Comparison of ENCODE assay signal across 8 cellular contexts in genomic region chr1:45011837-45012638, GRCh38. TPM values are rescaled to one million over a fixed set of nuclear protein-coding genes. Genes with fewer than 3 reads are reported as not detected.
A peak's percentile ranks its signal among the peaks of the same experiment; 100 is the strongest.
DNase-seq lines count a peak whose midpoint lies in the region; ATAC-seq and TF ChIP-seq lines count a peak whose summit lies in the region.

UROD (plus strand) TSS chr1:45012254; CDS start chr1:45012266, 12 bp downstream.

- H3K27me3 ChIP-seq in colonic mucosa (no peaks in the 10 kb centered on the region), layer of hippocampus (ENCODE audit: control insufficient read depth, insufficient read depth, low read length) (no peaks in the 10 kb centered on the region)

- intact Hi-C loops in colonic mucosa (cut with DNase I) = loop anchor here (5.0 kb wide), 1 partner anchor 480 kb away; the partner anchor contains the start of gene TESK2

- peak within 1 kb of the TSS; percentile 93 for H3K4me3 ChIP-seq in AG10803 (ENCODE audit: low read length)
- H3K4me3 ChIP-seq in colonic mucosa = peak within 1 kb of the TSS; percentile 90

- H3K36me3 ChIP-seq in colonic mucosa = peaks cover 21% of the 10 kb centered on the region

- DNase-seq in AG10803 (ENCODE audit: low read depth) (peak; percentile 95), NCI-H524 (lab: John Stamatoyannopoulos, UW) (peak; percentile 85 to 95), colonic mucosa (peak; percentile 93)
- DNase-seq in activated CD4-positive, alpha-beta T cell treated with anti-CD3 and anti-CD28 coated beads for 48 hours = peak; percentile 96
- peak; percentile 73 to 82 for DNase-seq in stimulated activated CD4-positive, alpha-beta T cell treated with anti-CD3 and anti-CD28 coated beads, Interleukin-1b, Interleukin-23, amount 100 ng/mL, for 4 hours (ENCODE audit: low read depth in 2 of 2)

- TF ChIP-seq CTCF in AG10803 (conservative IDR thresholded peaks at IDR 0.05; ENCODE audit: low read length) (no peak), colonic mucosa (IDR thresholded peaks at IDR 0.05) (no peak)

- peaks cover 12% of the 10 kb centered on the region for H3K4me1 ChIP-seq in colonic mucosa

- peak; percentile 69 for ATAC-seq in GM19043 (IDR thresholded peaks at IDR 0.05; ENCODE audit: low read depth, unreplicated experiment)
- ATAC-seq in HG03442 (IDR thresholded peaks at IDR 0.05; ENCODE audit: unreplicated experiment) = peak; percentile 69

- H3K9me3 ChIP-seq in colonic mucosa = no peaks in the 10 kb centered on the region

- H3K27ac ChIP-seq in colonic mucosa (peak within 1 kb of the TSS; percentile 75), layer of hippocampus (ENCODE audit: low read depth, low read length) (peak within 1 kb of the TSS; percentile 72)

- peak within 1 kb of the TSS; percentile 76 to 84 for H3K9ac ChIP-seq in colonic mucosa (ENCODE audit: low read depth in 2 of 2, low read length in 2 of 2)

RNA-seq across cellular contexts. Expression of gene UROD, which starts in this region (rescaled TPM):
- 10 to 100 TPM; 41.7 to 43.5 TPM for total RNA-seq in colonic mucosa

Comparison
In these comparisons a context has a peak if more than half of its experiments do, and no peak if none do; other contexts are left out.
1. Peak in every context shown above with its lines: DNase-seq, ATAC-seq, H3K4me3 ChIP-seq and H3K27ac ChIP-seq.